In genomic region chr14:91372680-91373495, GRCh38 we compare ENCODE assay signal across 9 cellular contexts. TPM values are rescaled to one million over a fixed set of nuclear protein-coding genes. Genes with fewer than 3 reads are reported as not detected.
A peak's percentile ranks its signal among the peaks of the same experiment; 100 is the strongest.
DNase-seq lines count a peak whose midpoint lies in the region; ATAC-seq lines count a peak whose summit lies in the region.
"Had no signal": no experiment of that assay in that cellular context is flagged by ENCODE, and none has a peak within 500 bp of the region (broad histone marks: within the 10 kb centered on the region; RNA-seq: fewer than 3 reads in every experiment).

No MANE protein-coding gene starts in this region.

- peaks cover 0 to 90% of the 10 kb centered on the region in 2 experiments for H3K27me3 ChIP-seq in mesenchymal stem cell (ENCODE audit: control insufficient read depth in 1 of 2, insufficient read depth in 1 of 2, low read length in 2 of 2)

- H3K23ac ChIP-seq in mesenchymal stem cell (ENCODE audit: low read length in 2 of 2), result peak overlapping the region in 1 of 2 experiments; percentile 48

- no peak overlapping the region for H3K4ac ChIP-seq in mesenchymal stem cell (ENCODE audit: low read depth in 1 of 2, low read length in 2 of 2)

- H2AFZ ChIP-seq in mesenchymal stem cell (ENCODE audit: low read depth, low read length), result no peak overlapping the region

- no peak overlapping the region for H2BK12ac ChIP-seq in mesenchymal stem cell (ENCODE audit: low read length in 2 of 2)

- H3K9ac ChIP-seq in mesenchymal stem cell (ENCODE audit: low read length), result no peak overlapping the region

- no peak overlapping the region for H3K4me2 ChIP-seq in mesenchymal stem cell (ENCODE audit: low read length, poor library complexity, severe bottlenecking)

- no peak overlapping the region for H3K4me3 ChIP-seq in mesenchymal stem cell (ENCODE audit: insufficient read depth in 1 of 2, low read depth in 1 of 2, low read length in 2 of 2)
- H3K4me3 ChIP-seq: thoracic aorta had no signal

- no peaks in the 10 kb centered on the region for H3K36me3 ChIP-seq in mesenchymal stem cell (ENCODE audit: control insufficient read depth in 1 of 2, insufficient read depth in 2 of 2, low read depth in 1 of 2, low read length in 2 of 2)
- H3K36me3 ChIP-seq: thoracic aorta had no signal

- no peak overlapping the region for H4K91ac ChIP-seq in mesenchymal stem cell (ENCODE audit: low read length)

- DNase-seq in NCI-H748 (lab: John Stamatoyannopoulos, UW; ENCODE audit: unreplicated experiment) (peak; percentile 46), NCI-H748 treated with DMSO at 0.1 percent for 48 hours (lab: John Stamatoyannopoulos, UW) (no peak), NCI-H774 (lab: John Stamatoyannopoulos, UW) (peak; percentile 66), mesenchymal stem cell (no peak), HuH-7.5 (ENCODE audit: low spot score) (no peak)
- DNase-seq in effector CD4-positive, alpha-beta T cell, result peak; percentile 37

- peak overlapping the region in 1 of 2 experiments; percentile 41 for H3K14ac ChIP-seq in mesenchymal stem cell (ENCODE audit: low read length in 2 of 2)

- H3K18ac ChIP-seq in mesenchymal stem cell (ENCODE audit: low read depth in 1 of 2, low read length in 2 of 2), result peak overlapping the region in 1 of 2 experiments; percentile 44

- H2AK5ac ChIP-seq in mesenchymal stem cell (ENCODE audit: low read length, severe bottlenecking), result no peak overlapping the region

- H2BK5ac ChIP-seq in mesenchymal stem cell (ENCODE audit: low read depth, low read length, poor library complexity, severe bottlenecking), result no peak overlapping the region

- 78% methylated on average over 17 of the region's 17 CpGs for WGBS in mesenchymal stem cell

- H2BK120ac ChIP-seq in mesenchymal stem cell (ENCODE audit: low read depth, low read length), result no peak overlapping the region

- H3K4me1 ChIP-seq in mesenchymal stem cell (ENCODE audit: control insufficient read depth, insufficient read depth, low read depth, low read length), result peaks cover 23% of the 10 kb centered on the region

- no peak overlapping the region for H2BK15ac ChIP-seq in mesenchymal stem cell (ENCODE audit: low read depth, poor library complexity, severe bottlenecking)

- ATAC-seq in HG03045 (IDR thresholded peaks at IDR 0.05; ENCODE audit: unreplicated experiment) (peak; percentile 25), HG03521 (IDR thresholded peaks at IDR 0.05; ENCODE audit: unreplicated experiment) (no peak)

- H4K8ac ChIP-seq in mesenchymal stem cell (ENCODE audit: low read length), result no peak overlapping the region

- no peak overlapping the region for H3K27ac ChIP-seq in mesenchymal stem cell (ENCODE audit: low read length, poor library complexity, severe bottlenecking)
- H3K27ac ChIP-seq: thoracic aorta had no signal

- peaks cover 3% of the 10 kb centered on the region for H3K79me1 ChIP-seq in mesenchymal stem cell (replicated peaks; ENCODE audit: low read length, poor library complexity, severe bottlenecking)

- no peaks in the 10 kb centered on the region for H3K9me3 ChIP-seq in mesenchymal stem cell (ENCODE audit: control insufficient read depth, low read length)
- H3K9me3 ChIP-seq: thoracic aorta had no signal

RNA-seq across cellular contexts. Expression of gene CCDC88C, which starts 44.7 kb away (rescaled TPM):
- polyA plus RNA-seq in mesenchymal stem cell (2013, experiment 1 of 2), result 0.25 TPM
- 0.21 TPM for polyA plus RNA-seq in mesenchymal stem cell (2013, experiment 2 of 2)

Comparison
In these comparisons a context has a peak if more than half of its experiments do, and no peak if none do; other contexts are left out.
1. DNase-seq: peak in NCI-H748 (single experiment), NCI-H774 (single experiment) and effector CD4-positive, alpha-beta T cell (single experiment); none in NCI-H748 treated with DMSO at 0.1 percent for 48 hours (single experiment), mesenchymal stem cell (single experiment) and HuH-7.5 (single experiment).